Comparison of ENCODE assay signal across 11 cellular contexts in the genomic region with DNA sequence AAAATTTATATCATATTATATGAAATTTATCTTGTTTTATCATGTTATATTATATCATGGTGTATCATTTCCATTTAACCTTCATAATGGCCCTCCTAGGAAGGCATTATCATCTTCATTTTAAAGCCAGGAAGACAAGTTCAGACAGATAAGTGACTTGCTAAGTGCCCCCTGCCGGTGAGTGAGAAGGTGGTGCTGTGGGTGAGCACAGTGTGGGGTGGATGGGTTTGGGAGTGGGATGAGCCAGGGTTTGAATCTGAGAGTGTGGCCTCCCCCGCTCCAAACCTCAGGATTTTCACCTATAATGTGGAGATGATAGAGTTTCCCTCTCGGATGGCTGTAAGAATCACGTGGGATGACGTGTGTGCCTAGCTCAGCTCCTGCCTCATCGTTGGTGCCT.
DNase-seq lines count a peak whose midpoint lies in the region; ATAC-seq and TF ChIP-seq lines count a peak whose summit lies in the region.
"Had no signal": no experiment of that assay in that cellular context is flagged by ENCODE, and none has a peak within 500 bp of the region (broad histone marks: within the 10 kb centered on the region; RNA-seq: fewer than 3 reads in every experiment).

No MANE protein-coding gene starts in this region.

- H3K9me3 ChIP-seq in AG04450 (ENCODE audit: control insufficient read depth, insufficient read depth, low read length) (no peaks in the 10 kb centered on the region), MG63 (no peaks in the 10 kb centered on the region)

- H3K36me3 ChIP-seq in MG63 = no peaks in the 10 kb centered on the region

- H3K27ac ChIP-seq in AG04450 (ENCODE audit: low read depth, low read length) = no peak overlapping the region
- H3K27ac ChIP-seq: coronary artery had no signal

- DNase-seq in AG04450 (ENCODE audit: low read depth, low spot score) = no peak
- DNase-seq in ELR (ENCODE audit: low read depth) = peak; percentile 11
- DNase-seq in MG63 = peak; percentile 15
- DNase-seq in choroid plexus epithelial cell (ENCODE audit: low read depth) = peak; percentile 7
- DNase-seq in NCI-H2081 treated with DMSO at 0.1 percent for 48 hours (lab: John Stamatoyannopoulos, UW) = no peak
- DNase-seq in activated effector memory CD4-positive, alpha-beta T cell treated with anti-CD3 and anti-CD28 coated beads, Interleukin-2, amount 50 U/mL, for 16 hours = no peak
- DNase-seq: activated CD8-positive, alpha-beta memory T cell treated with anti-CD3 and anti-CD28 coated beads, Interleukin-2, amount 10 ng/mL, durations not matched to agents 7 days and 5 days; NCI-H2107 had no signal

- H3K4me3 ChIP-seq in AG04450 (ENCODE audit: low read depth, low read length) (no peak overlapping the region), MG63 (no peak overlapping the region), choroid plexus epithelial cell (ENCODE audit: low read depth, low read length) (no peak overlapping the region)
- H3K4me3 ChIP-seq: coronary artery had no signal

- no peak for ATAC-seq in HG03520 (IDR thresholded peaks at IDR 0.05; ENCODE audit: unreplicated experiment)
- ATAC-seq in GM21447 (IDR thresholded peaks at IDR 0.05; ENCODE audit: unreplicated experiment) = no peak
- ATAC-seq: activated CD8-positive, alpha-beta memory T cell treated with anti-CD3 and anti-CD28 coated beads, Interleukin-2, amount 10 ng/mL, durations not matched to agents 7 days and 5 days had no signal

- CTCF ChIA-PET in AG04450 (lab: Charles Lee) = interaction anchor here (0.6 to 1.2 kb wide), 2 partner anchors 235 to 338 kb away, joined by 3 to 4 read pairs; no protein-coding TSS in a partner anchor

- H3K27me3 ChIP-seq in AG04450 (ENCODE audit: control insufficient read depth, insufficient read depth, low read length) = no peaks in the 10 kb centered on the region
- H3K27me3 ChIP-seq in MG63 = peaks cover 8% of the 10 kb centered on the region; the same call in 1 of the 2 replicates

- peak; percentile 42 for TF ChIP-seq CTCF in AG04450 (IDR thresholded peaks at IDR 0.05; ENCODE audit: low read depth, low read length)
- TF ChIP-seq CTCF in choroid plexus epithelial cell (conservative IDR thresholded peaks at IDR 0.05; ENCODE audit: low read depth, low read length) = peak; percentile 21

- POLR2A ChIA-PET in AG04450 (lab: Yijun Ruan, JAX) = no interaction called here

Comparison
In these comparisons a context has a peak if more than half of its experiments do, and no peak if none do; other contexts are left out.
1. DNase-seq: peak in ELR (single experiment), MG63 (single experiment) and choroid plexus epithelial cell (single experiment); none in AG04450 (single experiment), NCI-H2081 treated with DMSO at 0.1 percent for 48 hours (single experiment) and activated effector memory CD4-positive, alpha-beta T cell treated with anti-CD3 and anti-CD28 coated beads, Interleukin-2, amount 50 U/mL, for 16 hours (single experiment).